ENCODE assay signal across 8 cellular contexts in genomic region chr6:53048431-53049195, GRCh38. TPM values are rescaled to one million over a fixed set of nuclear protein-coding genes. Genes with fewer than 3 reads are reported as not detected.
A peak's percentile ranks its signal among the peaks of the same experiment; 100 is the strongest.
DNase-seq lines count a peak whose midpoint lies in the region; ATAC-seq and TF ChIP-seq lines count a peak whose summit lies in the region.

No MANE protein-coding gene starts in this region.

- H3K9me3 Mint-ChIP-seq in CD8-positive, alpha-beta memory T cell, result no peaks in the 10 kb centered on the region
- H3K9me3 Mint-ChIP-seq in stimulated activated effector memory CD8-positive, alpha-beta T cell treated with anti-CD3 and anti-CD28 coated beads, Interleukin-12 subunit alpha, Interleukin-12 subunit beta, amount 100 ng/mL, for 72 hours, result no peaks in the 10 kb centered on the region

- no peak overlapping the region for H3K27ac ChIP-seq in CD8-positive, alpha-beta memory T cell (ENCODE audit: low read depth, low read length)
- peak overlapping the region; percentile 80 to 85 for H3K27ac ChIP-seq in breast epithelium

- no peaks in the 10 kb centered on the region for H3K36me3 ChIP-seq in CD8-positive, alpha-beta memory T cell (ENCODE audit: insufficient read depth, low read length)
- H3K36me3 ChIP-seq in breast epithelium, result no peaks in the 10 kb centered on the region

- H3K27ac Mint-ChIP-seq in CD8-positive, alpha-beta memory T cell, result peak overlapping the region in 5 of 8 donors; percentile 40 to 89 (median 47)
- H3K27ac Mint-ChIP-seq in stimulated activated effector memory CD8-positive, alpha-beta T cell treated with anti-CD3 and anti-CD28 coated beads, Interleukin-12 subunit alpha, Interleukin-12 subunit beta, amount 100 ng/mL, for 72 hours, result peak overlapping the region; percentile 5

- peak; percentile 94 for ATAC-seq in GM21390 (IDR thresholded peaks at IDR 0.05; ENCODE audit: unreplicated experiment)
- peak; percentile 98 for ATAC-seq in stimulated activated effector memory CD8-positive, alpha-beta T cell treated with anti-CD3 and anti-CD28 coated beads, Interleukin-12 subunit alpha, Interleukin-12 subunit beta, amount 100 ng/mL, for 72 hours

- peak overlapping the region; percentile 35 to 92 (median 76) for H3K4me3 Mint-ChIP-seq in CD8-positive, alpha-beta memory T cell
- H3K4me3 Mint-ChIP-seq in stimulated activated effector memory CD8-positive, alpha-beta T cell treated with anti-CD3 and anti-CD28 coated beads, Interleukin-12 subunit alpha, Interleukin-12 subunit beta, amount 100 ng/mL, for 72 hours, result peak overlapping the region; percentile 47

- no peaks in the 10 kb centered on the region for H3K9me3 ChIP-seq in CD8-positive, alpha-beta memory T cell (ENCODE audit: low read length)
- H3K9me3 ChIP-seq in breast epithelium, result peaks cover 0 to 5% of the 10 kb centered on the region in 2 donors

- TF ChIP-seq POLR2A in breast epithelium (IDR thresholded peaks at IDR 0.05), result no peak

- H3K27me3 ChIP-seq in CD8-positive, alpha-beta memory T cell (ENCODE audit: insufficient read depth, low read length, poor library complexity, severe bottlenecking), result no peaks in the 10 kb centered on the region
- no peaks in the 10 kb centered on the region for H3K27me3 ChIP-seq in breast epithelium

- TF ChIP-seq CTCF in breast epithelium (IDR thresholded peaks at IDR 0.05), result no peak

- peaks cover 18% of the 10 kb centered on the region for H3K4me1 ChIP-seq in CD8-positive, alpha-beta memory T cell (ENCODE audit: insufficient read depth, low read length)
- H3K4me1 ChIP-seq in breast epithelium, result no peaks in the 10 kb centered on the region

- peaks cover 30 to 32% (median 31%) of the 10 kb centered on the region in 3 donors for H3K4me1 Mint-ChIP-seq in CD8-positive, alpha-beta memory T cell
- H3K4me1 Mint-ChIP-seq in stimulated activated effector memory CD8-positive, alpha-beta T cell treated with anti-CD3 and anti-CD28 coated beads, Interleukin-12 subunit alpha, Interleukin-12 subunit beta, amount 100 ng/mL, for 72 hours, result peaks cover 24% of the 10 kb centered on the region

- DNase-seq in CD8-positive, alpha-beta memory T cell, result peak in 1 of 5 donors; percentile 39
- DNase-seq in HS-5 (ENCODE audit: low read depth) (peak; percentile 71), breast epithelium (ENCODE audit: low spot score in 2 of 2) (no peak), AG08396 (ENCODE audit: low spot score) (no peak), NCI-H146 treated with DMSO at 0.1 percent for 48 hours (lab: John Stamatoyannopoulos, UW; ENCODE audit: unreplicated experiment) (no peak), HK-2 (ENCODE audit: unreplicated experiment) (no peak)
- no peak for DNase-seq in stimulated activated effector memory CD8-positive, alpha-beta T cell treated with anti-CD3 and anti-CD28 coated beads, Interleukin-12 subunit alpha, Interleukin-12 subunit beta, amount 100 ng/mL, for 72 hours (ENCODE audit: low spot score in 2 of 2)

- POLR2A ChIA-PET in CD8-positive, alpha-beta memory T cell (lab: Charles Lee), result no interaction called here

- H3K4me3 ChIP-seq in CD8-positive, alpha-beta memory T cell (ENCODE audit: low read length), result peak overlapping the region; percentile 14
- peak overlapping the region; percentile 13 to 46 (median 37) for H3K4me3 ChIP-seq in breast epithelium

- H3K36me3 Mint-ChIP-seq in CD8-positive, alpha-beta memory T cell, result peaks cover 9 to 15% (median 12%) of the 10 kb centered on the region in 3 donors
- H3K36me3 Mint-ChIP-seq in stimulated activated effector memory CD8-positive, alpha-beta T cell treated with anti-CD3 and anti-CD28 coated beads, Interleukin-12 subunit alpha, Interleukin-12 subunit beta, amount 100 ng/mL, for 72 hours, result no peaks in the 10 kb centered on the region

- peaks cover 0 to 3% of the 10 kb centered on the region in 2 donors for H3K27me3 Mint-ChIP-seq in CD8-positive, alpha-beta memory T cell

- CTCF ChIA-PET in CD8-positive, alpha-beta memory T cell (lab: Charles Lee), result interaction anchor here (0.7 to 1.4 kb wide), 6 partner anchors 9 to 51 kb away, joined by 3 to 4 read pairs (median 4); partner anchors contain the start of gene FBXO9

- intact Hi-C loops in breast epithelium (cut with DNase I; ENCODE audit: low total_unique reads), result no loop called here

RNA-seq across cellular contexts. Expression of gene CILK1, which starts 13.0 kb away (rescaled TPM):
- total RNA-seq in CD8-positive, alpha-beta memory T cell, result 1 to 10 TPM; 7.4 to 7.7 TPM
- 5.5 TPM for polyA plus RNA-seq in CD8-positive, alpha-beta memory T cell
- 10 to 100 TPM; 15.1 to 27.7 (median 16.6) TPM for total RNA-seq in breast epithelium

RNA-seq across cellular contexts. Expression of gene FBXO9, which starts 16.6 kb away (rescaled TPM):
- 10 to 100 TPM; 62.7 to 71.2 TPM for total RNA-seq in CD8-positive, alpha-beta memory T cell
- polyA plus RNA-seq in CD8-positive, alpha-beta memory T cell, result 57.3 TPM
- total RNA-seq in breast epithelium, result 10 to 100 TPM; 58.9 to 88.5 (median 68.5) TPM

RNA-seq across cellular contexts. Expression of gene GSTA4, which starts 53.5 kb away (rescaled TPM):
- total RNA-seq in CD8-positive, alpha-beta memory T cell, result 1 to 10 TPM; 4.9 TPM
- polyA plus RNA-seq in CD8-positive, alpha-beta memory T cell, result 4.6 TPM
- 10 to 100 TPM; 19.3 to 25.9 (median 20.6) TPM for total RNA-seq in breast epithelium
